1 cellular context compared by ENCODE assay signal in the genomic region with DNA sequence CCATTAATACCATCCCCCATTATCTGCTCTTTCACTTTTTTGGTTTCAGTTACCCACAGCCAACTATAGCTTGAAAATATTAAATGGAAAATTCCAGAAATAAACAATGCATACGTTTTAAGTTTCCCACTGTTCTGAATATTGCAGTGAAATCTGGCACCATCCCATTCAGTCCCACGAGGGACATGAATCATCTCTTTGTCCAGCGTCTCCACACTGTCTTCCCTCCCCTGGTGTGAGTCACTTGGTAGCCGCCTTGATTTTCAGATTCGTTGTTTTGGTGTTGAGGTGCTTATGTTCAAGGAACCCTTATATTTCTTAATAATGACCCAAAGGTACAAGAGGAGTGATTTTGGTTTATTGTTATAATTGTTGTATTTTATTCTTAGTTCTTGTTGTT.
TF ChIP-seq lines count a peak whose summit lies in the region.

No MANE protein-coding gene starts in this region.

TF ChIP-seq in SK-N-SH, 30 proteins besides CTCF, POLR2A, EP300 and RAD21 (continued from another document):
- TF ChIP-seq REST (IDR thresholded peaks at IDR 0.05; ENCODE audit: low read depth, low read length) = no peak
- TF ChIP-seq CHD2 (IDR thresholded peaks at IDR 0.05; ENCODE audit: low read length, partially characterized antibody) = no peak
